32 cellular contexts compared by ENCODE assay signal in the genomic region with DNA sequence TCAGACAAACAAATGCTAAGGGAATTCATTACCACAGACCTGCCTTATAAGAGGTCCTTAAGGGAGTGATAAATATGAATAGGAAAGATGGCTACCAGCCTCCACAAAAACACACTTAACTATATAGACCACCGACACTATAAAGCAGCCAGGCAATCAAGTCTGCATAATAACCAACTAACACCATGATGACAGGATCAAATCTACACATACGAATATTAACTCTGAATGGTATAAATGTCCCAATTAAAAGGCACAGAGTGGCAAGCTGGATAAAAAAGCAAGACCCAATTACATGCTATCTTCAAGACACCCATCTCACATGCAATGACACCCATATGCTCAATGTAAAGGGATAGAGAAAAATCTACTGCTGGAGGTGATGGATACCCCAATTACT.
A peak's percentile ranks its signal among the peaks of the same experiment; 100 is the strongest.
DNase-seq lines count a peak whose midpoint lies in the region; FAIRE-seq and TF ChIP-seq lines count a peak whose summit lies in the region.
"Had no signal": no experiment of that assay in that cellular context is flagged by ENCODE, and none has a peak within 500 bp of the region (broad histone marks: within the 10 kb centered on the region; RNA-seq: fewer than 3 reads in every experiment).

No MANE protein-coding gene starts in this region.

- TF ChIP-seq POLR2A in GM12892 (IDR thresholded peaks at IDR 0.05; ENCODE audit: low read depth, low read length) = no peak

- TF ChIP-seq CTCF in HEK293 (tag by site-specific recombination; IDR thresholded peaks at IDR 0.05) = no peak
- no peak for TF ChIP-seq CTCF in right atrium auricular region (IDR thresholded peaks at IDR 0.05)

- CTCF ChIA-PET in HEK293 (lab: Yijun Ruan, JAX) = no interaction called here

- POLR2A ChIA-PET in HEK293 (lab: Yijun Ruan, JAX) = no interaction called here

- no peak overlapping the region for H3K4me3 ChIP-seq in HEK293 (ENCODE audit: low read depth, low read length)
- no peak overlapping the region for H3K4me3 ChIP-seq in right atrium auricular region
- H3K4me3 ChIP-seq: A549; BLaER1; BLaER1 treated with 17β-estradiol and CSF1 and Interleukin-3, amounts not matched to agents 10 nM and 100 nM had no signal

- H3K27me3 ChIP-seq in right atrium auricular region = no peaks in the 10 kb centered on the region
- H3K27me3 ChIP-seq: BE2C; BLaER1; BLaER1 treated with 17β-estradiol and CSF1 and Interleukin-3, amounts not matched to agents 10 nM and 100 nM had no signal

- H3K4me1 ChIP-seq in HEK293 (ENCODE audit: control insufficient read depth, insufficient read depth, low read length) = no peaks in the 10 kb centered on the region
- no peaks in the 10 kb centered on the region for H3K4me1 ChIP-seq in right atrium auricular region
- H3K4me1 ChIP-seq: A549; BE2C; BLaER1; BLaER1 treated with 17β-estradiol and CSF1 and Interleukin-3, amounts not matched to agents 10 nM and 100 nM; Caco-2 had no signal

- no peaks in the 10 kb centered on the region for H3K9me3 ChIP-seq in HEK293 (ENCODE audit: control insufficient read depth, insufficient read depth, low read depth, low read length)
- no peaks in the 10 kb centered on the region for H3K9me3 ChIP-seq in right atrium auricular region
- H3K9me3 ChIP-seq: A549, BE2C, Caco-2 had no signal

- H3K36me3 ChIP-seq in HEK293 (ENCODE audit: control insufficient read depth in 2 of 2, insufficient read depth in 1 of 2, low read length in 2 of 2) (no peaks in the 10 kb centered on the region; a peak in 1 of 3 replicates), right atrium auricular region (no peaks in the 10 kb centered on the region)
- H3K36me3 ChIP-seq: BE2C, BLaER1 had no signal

- peak; percentile 9 for FAIRE-seq in GM12892 (lab: Jason Lieb, UNC)
- FAIRE-seq in urothelium cell line (lab: Jason Lieb, UNC) = peak; percentile 5
- FAIRE-seq: A549, D721Med had no signal

- DNase-seq in GM12892 (ENCODE audit: insufficient read length) = no peak
- DNase-seq in urothelium cell line (ENCODE audit: low spot score) = no peak
- no peak for DNase-seq in DMS53 treated with DMSO at 0.1 percent for 48 hours (lab: John Stamatoyannopoulos, UW; ENCODE audit: unreplicated experiment)
- DNase-seq in germinal center (ENCODE audit: low spot score) = no peak
- no peak for DNase-seq in right atrium auricular region (ENCODE audit: low spot score)
- DNase-seq: 8988T; ACHN; AML-193; BE2C; C1 segment of cervical spinal cord; Caco-2; Calu3; CD4-positive, alpha-beta memory T cell; CD4-positive, alpha-beta T cell; CD4-positive, CD25-positive, alpha-beta regulatory T cell; CD8-positive, alpha-beta memory T cell; CD8-positive, alpha-beta T cell; COR-L47; DMS 273 treated with DMSO at 0.1 percent for 48 hours; DMS153; DMS53; DMS79; DMS79 treated with DMSO at 0.1 percent for 48 hours; DND-41; EL had no signal

- H3K27ac ChIP-seq in HEK293 (ENCODE audit: extremely low read depth, low read depth, low read length) (no peak overlapping the region), right atrium auricular region (no peak overlapping the region)
- H3K27ac ChIP-seq: 22Rv1; A549; BLaER1; BLaER1 treated with 17β-estradiol and CSF1 and Interleukin-3, amounts not matched to agents 10 nM and 100 nM; C4-2B had no signal

TF ChIP-seq in HEK293, 187 proteins besides CTCF, POLR2A, EP300 and RAD21:
- TF ChIP-seq ZNF768 (tag by site-specific recombination; IDR thresholded peaks at IDR 0.05) (no peak), ZBTB21 (tag by site-specific recombination; IDR thresholded peaks at IDR 0.05) (no peak), PRDM1 (tag by site-specific recombination; IDR thresholded peaks at IDR 0.05) (no peak), ZNF558 (tag by site-specific recombination; IDR thresholded peaks at IDR 0.05) (peak; percentile 98)
- TF ChIP-seq, protein P1, sequence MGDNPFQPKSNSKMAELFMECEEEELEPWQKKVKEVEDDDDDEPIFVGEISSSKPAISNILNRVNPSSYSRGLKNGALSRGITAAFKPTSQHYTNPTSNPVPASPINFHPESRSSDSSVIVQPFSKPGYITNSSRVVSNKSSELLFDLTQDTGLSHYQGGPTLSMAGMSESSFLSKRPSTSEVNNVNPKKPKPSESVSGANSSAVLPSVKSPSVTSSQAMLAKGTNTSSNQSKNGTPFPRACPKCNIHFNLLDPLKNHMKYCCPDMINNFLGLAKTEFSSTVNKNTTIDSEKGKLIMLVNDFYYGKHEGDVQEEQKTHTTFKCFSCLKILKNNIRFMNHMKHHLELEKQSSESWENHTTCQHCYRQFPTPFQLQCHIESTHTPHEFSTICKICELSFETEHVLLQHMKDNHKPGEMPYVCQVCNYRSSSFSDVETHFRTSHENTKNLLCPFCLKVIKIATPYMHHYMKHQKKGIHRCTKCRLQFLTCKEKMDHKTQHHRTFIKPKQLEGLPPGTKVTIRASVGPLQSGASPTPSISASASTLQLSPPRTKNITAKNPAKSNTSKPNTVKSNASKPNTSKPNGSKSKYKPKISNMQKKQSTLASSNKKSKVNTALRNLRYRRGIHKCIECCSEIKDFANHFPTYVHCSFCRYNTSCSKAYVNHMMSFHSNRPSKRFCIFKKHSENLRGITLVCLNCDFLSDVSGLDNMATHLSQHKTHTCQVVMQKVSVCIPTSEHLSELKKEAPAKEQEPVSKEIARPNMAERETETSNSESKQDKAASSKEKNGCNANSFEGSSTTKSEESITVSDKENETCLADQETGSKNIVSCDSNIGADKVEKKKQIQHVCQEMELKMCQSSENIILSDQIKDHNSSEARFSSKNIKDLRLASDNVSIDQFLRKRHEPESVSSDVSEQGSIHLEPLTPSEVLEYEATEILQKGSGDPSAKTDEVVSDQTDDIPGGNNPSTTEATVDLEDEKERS (tag by site-specific recombination; IDR thresholded peaks at IDR 0.05) = no peak
